ENCODE assay signal across 29 cellular contexts in genomic region chr20:54856202-54856601, GRCh38.
"Had no signal": no experiment of that assay in that cellular context is flagged by ENCODE, and none has a peak within 500 bp of the region (broad histone marks: within the 10 kb centered on the region; RNA-seq: fewer than 3 reads in every experiment).

No MANE protein-coding gene starts in this region.

- H3K4me3 ChIP-seq: adrenal gland, ascending aorta, body of pancreas, breast epithelium, cardiac muscle cell had no signal

- H3K36me3 ChIP-seq: adrenal gland, ascending aorta, brain microvascular endothelial cell, breast epithelium, cardiac muscle cell had no signal

- H3K4me1 ChIP-seq: adrenal gland, ascending aorta, body of pancreas, breast epithelium had no signal

- H3K9me3 ChIP-seq: adrenal gland, ascending aorta, body of pancreas, breast epithelium had no signal

- H3K27me3 ChIP-seq: adrenal gland, ascending aorta, body of pancreas, brain microvascular endothelial cell, breast epithelium, cardiac muscle cell had no signal

- DNase-seq: activated effector memory CD4-positive, alpha-beta T cell treated with anti-CD3 and anti-CD28 coated beads, Interleukin-2, amount 50 U/mL, for 16 hours; activated effector memory CD4-positive, alpha-beta T cell treated with Interleukin-2 at 50 U/mL for 16 hours; activated gamma-delta T cell; activated gamma-delta T cell treated with Interleukin-2 at 50 U/mL for 16 hours; activated naive CD4-positive, alpha-beta T cell; activated naive CD4-positive, alpha-beta T cell treated with anti-CD3 and anti-CD28 coated beads for 36 hours; activated naive CD4-positive, alpha-beta T cell treated with anti-CD3 and anti-CD28 coated beads, Interleukin-2, amount 10 ng/mL, durations not matched to agents 7 days and 5 days; activated naive CD4-positive, alpha-beta T cell treated with anti-CD3 and anti-CD28 coated beads, Interleukin-2, amount 50 U/mL, for 16 hours; activated naive CD4-positive, alpha-beta T cell treated with Interleukin-2 at 50 U/mL for 16 hours; activated naive CD8-positive, alpha-beta T cell treated with anti-CD3 and anti-CD28 coated beads for 36 hours; activated naive CD8-positive, alpha-beta T cell treated with anti-CD3 and anti-CD28 coated beads, Interleukin-2, amount 10 ng/mL, durations not matched to agents 7 days and 5 days; activated naive CD8-positive, alpha-beta T cell treated with anti-CD3 and anti-CD28 coated beads, Interleukin-2, amount 50 U/mL, for 24 hours; activated T-cell treated with anti-CD3 and anti-CD28 coated beads, Interleukin-2, amount 50 U/mL, for 1 hour; activated T-cell treated with anti-CD3 and anti-CD28 coated beads, Interleukin-2, amount 50 U/mL, for 24 hours; activated T-cell treated with anti-CD3 and anti-CD28 coated beads, Interleukin-2, amount 50 U/mL, for 4 hours; activated T-cell treated with anti-CD3 and anti-CD28 coated beads, Interleukin-2, amount 50 U/mL, for 48 hours; activated T-cell treated with anti-CD3 and anti-CD28 coated beads, Interleukin-2, amount 50 U/mL, for 72 hours; adrenal gland; amniotic stem cell; amygdala; anterior cingulate cortex; aorta; body of pancreas; brain microvascular endothelial cell; central memory CD4-positive, alpha-beta T cell; cerebellar nuclear complex had no signal

- H3K27ac ChIP-seq: adrenal gland, ascending aorta, body of pancreas, brain microvascular endothelial cell, breast epithelium, cardiac muscle cell had no signal
